Comparison of ENCODE assay signal across 8 cellular contexts in the genomic region with DNA sequence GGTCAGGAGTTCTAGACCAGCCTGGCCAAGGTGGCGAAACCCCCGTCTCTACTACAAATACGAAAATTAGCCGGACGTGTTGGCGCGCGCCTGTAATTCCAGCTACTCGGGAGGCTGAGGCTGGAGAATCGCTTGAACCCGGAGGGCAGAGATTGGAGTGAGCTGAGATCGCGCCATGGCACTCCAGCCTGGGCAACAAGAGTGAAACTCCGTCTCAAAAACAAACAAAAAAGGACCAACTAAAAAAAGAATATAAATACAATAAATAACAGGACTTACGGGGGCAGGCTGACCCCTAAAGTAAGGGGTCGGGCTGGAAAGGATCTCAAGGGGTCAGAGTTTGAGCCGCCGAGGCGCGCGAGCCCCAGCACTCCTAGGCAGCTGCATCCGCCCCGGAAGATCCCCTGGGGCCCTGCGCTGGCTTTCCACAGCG. TPM values are rescaled to one million over a fixed set of nuclear protein-coding genes. Genes with fewer than 3 reads are reported as not detected.
DNase-seq lines count a peak whose midpoint lies in the region; ATAC-seq and TF ChIP-seq lines count a peak whose summit lies in the region.

No MANE protein-coding gene starts in this region.

- ATAC-seq in GM19372 (IDR thresholded peaks at IDR 0.05; ENCODE audit: low read depth, unreplicated experiment) (peak; percentile 2), SK-N-SH treated with all-trans-retinoic acid at 6 μM for 48 hours (no peak)

- peak overlapping the region; percentile 36 to 100 (median 95) for H3K27ac ChIP-seq in skin epidermis

- no peak for DNase-seq in foreskin fibroblast
- DNase-seq in cerebellum (ENCODE audit: low spot score) = no peak
- no peak for DNase-seq in NCI-H1436 (lab: John Stamatoyannopoulos, UW)
- no peak for DNase-seq in HCEC 1CT
- DNase-seq in SKM-1 treated with dmso at 0.1 percent for 144 hours (lab: John Stamatoyannopoulos, UW; ENCODE audit: unreplicated experiment) = no peak

- peak overlapping the region; percentile 72 to 96 for H3K4me3 ChIP-seq in foreskin fibroblast (ENCODE audit: low read depth in 1 of 2, low read length in 2 of 2)
- peak overlapping the region; percentile 77 to 97 (median 93) for H3K4me3 ChIP-seq in skin epidermis

- TF ChIP-seq CTCF in foreskin fibroblast (IDR thresholded peaks at IDR 0.05; ENCODE audit: low read depth, low read length) = no peak

TF ChIP-seq in SK-N-SH treated with all-trans-retinoic acid at 6 μM for 48 hours, 23 proteins besides CTCF, POLR2A, EP300 and RAD21:
- TF ChIP-seq BACH2 (CRISPR knock-in tag; IDR thresholded peaks at IDR 0.05; ENCODE audit: borderline replicate concordance) = no peak
- TF ChIP-seq ZFP3 (CRISPR knock-in tag; IDR thresholded peaks at IDR 0.05) = peak; percentile 85
- no peak for TF ChIP-seq ZNF70 (CRISPR knock-in tag; IDR thresholded peaks at IDR 0.05)
- TF ChIP-seq, protein P1, sequence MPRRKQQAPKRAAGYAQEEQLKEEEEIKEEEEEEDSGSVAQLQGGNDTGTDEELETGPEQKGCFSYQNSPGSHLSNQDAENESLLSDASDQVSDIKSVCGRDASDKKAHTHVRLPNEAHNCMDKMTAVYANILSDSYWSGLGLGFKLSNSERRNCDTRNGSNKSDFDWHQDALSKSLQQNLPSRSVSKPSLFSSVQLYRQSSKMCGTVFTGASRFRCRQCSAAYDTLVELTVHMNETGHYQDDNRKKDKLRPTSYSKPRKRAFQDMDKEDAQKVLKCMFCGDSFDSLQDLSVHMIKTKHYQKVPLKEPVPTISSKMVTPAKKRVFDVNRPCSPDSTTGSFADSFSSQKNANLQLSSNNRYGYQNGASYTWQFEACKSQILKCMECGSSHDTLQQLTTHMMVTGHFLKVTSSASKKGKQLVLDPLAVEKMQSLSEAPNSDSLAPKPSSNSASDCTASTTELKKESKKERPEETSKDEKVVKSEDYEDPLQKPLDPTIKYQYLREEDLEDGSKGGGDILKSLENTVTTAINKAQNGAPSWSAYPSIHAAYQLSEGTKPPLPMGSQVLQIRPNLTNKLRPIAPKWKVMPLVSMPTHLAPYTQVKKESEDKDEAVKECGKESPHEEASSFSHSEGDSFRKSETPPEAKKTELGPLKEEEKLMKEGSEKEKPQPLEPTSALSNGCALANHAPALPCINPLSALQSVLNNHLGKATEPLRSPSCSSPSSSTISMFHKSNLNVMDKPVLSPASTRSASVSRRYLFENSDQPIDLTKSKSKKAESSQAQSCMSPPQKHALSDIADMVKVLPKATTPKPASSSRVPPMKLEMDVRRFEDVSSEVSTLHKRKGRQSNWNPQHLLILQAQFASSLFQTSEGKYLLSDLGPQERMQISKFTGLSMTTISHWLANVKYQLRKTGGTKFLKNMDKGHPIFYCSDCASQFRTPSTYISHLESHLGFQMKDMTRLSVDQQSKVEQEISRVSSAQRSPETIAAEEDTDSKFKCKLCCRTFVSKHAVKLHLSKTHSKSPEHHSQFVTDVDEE (CRISPR knock-in tag; IDR thresholded peaks at IDR 0.05) = no peak
- TF ChIP-seq ESRRG (CRISPR knock-in tag; IDR thresholded peaks at IDR 0.05) = no peak
- TF ChIP-seq ISL1 (CRISPR knock-in tag; IDR thresholded peaks at IDR 0.05) = no peak
- no peak for TF ChIP-seq TOX (CRISPR knock-in tag; IDR thresholded peaks at IDR 0.05; ENCODE audit: borderline replicate concordance)
- TF ChIP-seq GLIS3 (CRISPR knock-in tag; IDR thresholded peaks at IDR 0.05) = 0 out of 2 replicates have a peak, but pooled peaks have one; percentile 15
- no peak for TF ChIP-seq ZFP30 (CRISPR knock-in tag; IDR thresholded peaks at IDR 0.05)
- TF ChIP-seq CSDC2 (CRISPR knock-in tag; IDR thresholded peaks at IDR 0.05) = no peak
- TF ChIP-seq RARB (CRISPR knock-in tag; IDR thresholded peaks at IDR 0.05) = no peak
- TF ChIP-seq ARNTL (CRISPR knock-in tag; IDR thresholded peaks at IDR 0.05; ENCODE audit: borderline replicate concordance, low read depth) = no peak
- no peak for TF ChIP-seq TCF4 (CRISPR knock-in tag; IDR thresholded peaks at IDR 0.05; ENCODE audit: borderline replicate concordance)

RNA-seq across cellular contexts. Expression of a gene that starts 0.5 kb away (rescaled TPM):
- 33.1 TPM for total RNA-seq in cerebellum

RNA-seq across cellular contexts. Expression of a gene that starts 3.3 kb away (rescaled TPM):
- not detected for total RNA-seq in cerebellum

RNA-seq across cellular contexts. Expression of a gene that starts 30.4 kb away (rescaled TPM):
- 53.4 TPM for total RNA-seq in cerebellum

RNA-seq across cellular contexts. Expression of a gene that starts 33.5 kb away (rescaled TPM):
- total RNA-seq in cerebellum = 20.3 TPM
